Comparison of ENCODE assay signal across 1 cellular context in the genomic region with DNA sequence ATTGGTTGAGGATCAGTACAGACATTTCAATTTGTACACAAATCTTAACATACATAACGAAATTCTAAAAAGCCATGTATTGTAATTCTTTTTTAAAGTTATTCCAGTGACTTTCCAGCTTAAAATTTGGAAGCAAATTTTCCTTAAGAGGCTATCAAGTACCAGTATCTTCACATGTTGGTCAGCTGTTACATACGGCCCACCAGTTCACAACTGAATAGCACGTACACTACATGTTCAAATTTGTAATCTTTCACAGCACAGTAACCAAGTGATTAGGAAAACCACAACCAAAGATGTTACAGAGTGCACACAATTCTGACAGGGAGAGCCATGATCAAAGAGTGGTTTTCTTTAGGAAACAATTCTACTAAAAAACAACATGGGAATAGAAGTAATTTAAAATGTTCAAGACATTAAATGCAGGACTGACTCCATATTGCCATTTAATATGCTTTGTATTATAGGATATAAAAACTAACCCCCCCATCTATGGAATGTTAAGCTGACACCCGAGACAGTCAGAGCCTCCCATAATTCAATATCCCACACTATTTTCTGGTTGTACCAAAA. TPM values are rescaled to one million over a fixed set of nuclear protein-coding genes. Genes with fewer than 3 reads are reported as not detected.
"Had no signal": no experiment of that assay in that cellular context is flagged by ENCODE, and none has a peak within 500 bp of the region (broad histone marks: within the 10 kb centered on the region; RNA-seq: fewer than 3 reads in every experiment).

No MANE protein-coding gene starts in this region.

RNA-seq across cellular contexts. Expression of a gene that starts 18.1 kb away (rescaled TPM):
- total RNA-seq: GM12878 had no signal
- polyA plus RNA-seq: GM12878 had no signal
